8 cellular contexts compared by ENCODE assay signal in genomic region chr3:23805881-23806321, GRCh38. TPM values are rescaled to one million over a fixed set of nuclear protein-coding genes. Genes with fewer than 3 reads are reported as not detected.
A peak's percentile ranks its signal among the peaks of the same experiment; 100 is the strongest.
DNase-seq lines count a peak whose midpoint lies in the region; ATAC-seq and TF ChIP-seq lines count a peak whose summit lies in the region.

Gene UBE2E1 (plus strand): TSS chr3:23805955. CDS start chr3:23807270, 1,315 bp downstream.

- H2AFZ ChIP-seq in DND-41 (ENCODE audit: low read depth, low read length) (peak within 1 kb of the TSS; percentile 74), SU-DHL-6 (ENCODE audit: low read depth, low read length, severe bottlenecking) (peak within 1 kb of the TSS; percentile 77), trophoblast cell (ENCODE audit: insufficient read depth, low read length, poor library complexity) (peak within 1 kb of the TSS; percentile 48)

- no peak within 1 kb of the TSS for H3K23ac ChIP-seq in trophoblast cell (ENCODE audit: low read length)

- H3K4me2 ChIP-seq in DND-41 (ENCODE audit: insufficient read depth, low read length) (peak within 1 kb of the TSS; percentile 87), SU-DHL-6 (ENCODE audit: low read depth, low read length, poor library complexity, severe bottlenecking) (peak within 1 kb of the TSS; percentile 78), trophoblast cell (ENCODE audit: low read length) (peak within 1 kb of the TSS; percentile 71)

- no peak for TF ChIP-seq CTCF in DND-41 (IDR thresholded peaks at IDR 0.05; ENCODE audit: borderline replicate concordance, extremely low read depth, low read length, poor library complexity, severe bottlenecking)
- no peak for TF ChIP-seq CTCF in SU-DHL-6 (IDR thresholded peaks at IDR 0.05; ENCODE audit: insufficient read depth, low read length, poor library complexity, severe bottlenecking)

- peak within 1 kb of the TSS; percentile 53 for H3K4ac ChIP-seq in trophoblast cell (ENCODE audit: low read depth, low read length)

- H3K36me3 ChIP-seq in DND-41 (ENCODE audit: insufficient read depth, low read length) = peaks cover 23% of the 10 kb centered on the region
- H3K36me3 ChIP-seq in SU-DHL-6 (ENCODE audit: low read length) = peaks cover 14% of the 10 kb centered on the region; the same call in 1 of the 2 replicates
- no peaks in the 10 kb centered on the region for H3K36me3 ChIP-seq in trophoblast cell (ENCODE audit: control insufficient read depth in 1 of 2, insufficient read depth in 2 of 2, low read length in 2 of 2)
- no peaks in the 10 kb centered on the region for H3K36me3 ChIP-seq in urinary bladder (ENCODE audit: insufficient read depth)

- DNase-seq in DND-41 (peak; percentile 79), HT1080 (ENCODE audit: low read depth) (peak; percentile 55), Right ventricle myocardium superior (peak; percentile 89), trophoblast cell (peak; percentile 64 to 73)
- peak; percentile 25 for DNase-seq in activated naive CD8-positive, alpha-beta T cell treated with anti-CD3 and anti-CD28 coated beads, Interleukin-2, amount 50 U/mL, for 16 hours (ENCODE audit: low read depth, low spot score)

- H2AK5ac ChIP-seq in trophoblast cell (ENCODE audit: low read length) = no peak within 1 kb of the TSS

- H3K18ac ChIP-seq in trophoblast cell (ENCODE audit: low read length) = peak within 1 kb of the TSS; percentile 80

- H4K91ac ChIP-seq in trophoblast cell (ENCODE audit: low read depth, low read length) = peak within 1 kb of the TSS; percentile 89

- peak within 1 kb of the TSS; percentile 87 for H4K12ac ChIP-seq in trophoblast cell (ENCODE audit: low read depth, low read length)

- H2BK120ac ChIP-seq in trophoblast cell (ENCODE audit: insufficient read depth, low read length, poor library complexity) = peak within 1 kb of the TSS; percentile 63

- ATAC-seq in DND-41 (ENCODE audit: insufficient read depth, low read depth) (peak; percentile 92), GM21360 (IDR thresholded peaks at IDR 0.05; ENCODE audit: unreplicated experiment) (peak; percentile 51), Right ventricle myocardium superior (ENCODE audit: poor library complexity) (peak; percentile 81)

- intact Hi-C loops in Right ventricle myocardium superior (cut with DNase I) = loop anchor here (10.0 kb wide), 1 partner anchor 601 kb away; the partner anchor contains the start of gene UBE2E2

- H4K20me1 ChIP-seq in DND-41 (ENCODE audit: insufficient read depth, low read length) (peaks cover 18% of the 10 kb centered on the region), SU-DHL-6 (ENCODE audit: low read depth, low read length) (0 out of 2 replicates have a peak, but pooled peaks cover 6% of the 10 kb centered on the region)

- H3K27ac ChIP-seq in DND-41 (ENCODE audit: low read length) = peak within 1 kb of the TSS; percentile 64; the same call in 1 of the 2 replicates
- H3K27ac ChIP-seq in SU-DHL-6 (ENCODE audit: low read depth, low read length) = no peak within 1 kb of the TSS
- peak within 1 kb of the TSS; percentile 67 for H3K27ac ChIP-seq in trophoblast cell (ENCODE audit: low read depth, low read length)
- peak within 1 kb of the TSS; percentile 88 for H3K27ac ChIP-seq in urinary bladder (ENCODE audit: low read depth)

- WGBS in trophoblast cell (ENCODE audit: extremely low coverage, insufficient coverage, insufficient read length) = no CpG with 5 or more reads among the region's 51 CpGs
- WGBS in urinary bladder = under 1% methylated on average over 51 of the region's 51 CpGs

- H3K79me1 ChIP-seq in trophoblast cell (ENCODE audit: low read length) = peaks cover 8% of the 10 kb centered on the region

- peak within 1 kb of the TSS; percentile 57 for H2BK5ac ChIP-seq in trophoblast cell (ENCODE audit: low read depth, low read length, poor library complexity)

- H3K79me2 ChIP-seq in DND-41 (ENCODE audit: insufficient read depth, low read length) (peaks cover 42% of the 10 kb centered on the region), SU-DHL-6 (ENCODE audit: insufficient read depth, low read length) (no peaks in the 10 kb centered on the region), trophoblast cell (ENCODE audit: control insufficient read depth, insufficient read depth, low read length, poor library complexity) (peaks cover 9% of the 10 kb centered on the region)

- H4K8ac ChIP-seq in trophoblast cell (ENCODE audit: low read depth, low read length) = peak within 1 kb of the TSS; percentile 76

- H3K9ac ChIP-seq in DND-41 (ENCODE audit: low read depth, low read length) (peak within 1 kb of the TSS; percentile 76), SU-DHL-6 (ENCODE audit: low read length) (peak within 1 kb of the TSS; percentile 62), trophoblast cell (ENCODE audit: low read length) (peak within 1 kb of the TSS; percentile 86)

- H3K9me3 ChIP-seq in DND-41 (ENCODE audit: insufficient read depth, low read length, severe bottlenecking) (no peaks in the 10 kb centered on the region), SU-DHL-6 (ENCODE audit: insufficient read depth, low read length) (no peaks in the 10 kb centered on the region), trophoblast cell (ENCODE audit: insufficient read depth, low read depth, low read length) (no peaks in the 10 kb centered on the region)

- no peaks in the 10 kb centered on the region for H3K27me3 ChIP-seq in DND-41 (ENCODE audit: insufficient read depth, low read length, poor library complexity)
- no peaks in the 10 kb centered on the region for H3K27me3 ChIP-seq in SU-DHL-6 (ENCODE audit: low read length)
- H3K27me3 ChIP-seq in trophoblast cell (ENCODE audit: insufficient read depth, low read length) = no peaks in the 10 kb centered on the region

- H3K4me3 ChIP-seq in DND-41 (ENCODE audit: low read depth in 1 of 2, low read length in 2 of 2) (peak within 1 kb of the TSS; percentile 76 to 90; a peak in 3 of 4 replicates), SU-DHL-6 (ENCODE audit: insufficient read depth, low read length, poor library complexity, severe bottlenecking) (peak within 1 kb of the TSS; percentile 63), trophoblast cell (ENCODE audit: low read depth, low read length) (peak within 1 kb of the TSS; percentile 86), urinary bladder (ENCODE audit: low read depth, low read length) (peak within 1 kb of the TSS; percentile 100)

- no peaks in the 10 kb centered on the region for H3K9me2 ChIP-seq in SU-DHL-6 (replicated peaks; ENCODE audit: insufficient read depth, low read length)

- H3K14ac ChIP-seq in trophoblast cell (ENCODE audit: low read length) = peak within 1 kb of the TSS; percentile 86

- peaks cover 33% of the 10 kb centered on the region for H3K4me1 ChIP-seq in DND-41 (ENCODE audit: insufficient read depth, low read length)
- peaks cover under 1 to 2% of the 10 kb centered on the region in 2 experiments for H3K4me1 ChIP-seq in trophoblast cell (ENCODE audit: control insufficient read depth in 1 of 2, insufficient read depth in 2 of 2, low read length in 2 of 2)
- H3K4me1 ChIP-seq in urinary bladder (ENCODE audit: insufficient read depth) = no peaks in the 10 kb centered on the region

- no peak within 1 kb of the TSS for H2BK12ac ChIP-seq in trophoblast cell (ENCODE audit: low read length)

- peaks cover 24% of the 10 kb centered on the region for H3F3A ChIP-seq in SU-DHL-6 (ENCODE audit: insufficient read depth)

RNA-seq across cellular contexts. Expression of gene UBE2E1, which starts in this region (rescaled TPM):
- 105 and 134 TPM in 2 replicates for total RNA-seq in HT1080 (2014; rRNA removed; shearing (Covaris generic))
- polyA plus RNA-seq in HT1080 (2015; cell fraction: cytosol; rRNA removed) = 133 and 143 TPM in 2 replicates
- 89.0 and 91.8 TPM in 2 replicates for polyA plus RNA-seq in HT1080 (2015; cell fraction: nucleus; rRNA removed)
- total RNA-seq in Right ventricle myocardium superior (69.9 TPM), urinary bladder (122 TPM)
- 130 and 138 TPM in 2 replicates for polyA plus RNA-seq in trophoblast cell (2013)
- 81.8 TPM for polyA plus RNA-seq in urinary bladder

Comparison
In these comparisons a context has a peak if more than half of its experiments do, and no peak if none do; other contexts are left out.
1. DNase-seq: peak in every context shown above with its lines; median percentile 89 in Right ventricle myocardium superior; 79 in DND-41; 68 in trophoblast cell; 55 in HT1080; 25 in activated naive CD8-positive, alpha-beta T cell treated with anti-CD3 and anti-CD28 coated beads, Interleukin-2, amount 50 U/mL, for 16 hours.